In genomic region chr3:177312491-177312890, GRCh38 we compare ENCODE assay signal across 23 cellular contexts.
"Had no signal": no experiment of that assay in that cellular context is flagged by ENCODE, and none has a peak within 500 bp of the region (broad histone marks: within the 10 kb centered on the region; RNA-seq: fewer than 3 reads in every experiment).

No MANE protein-coding gene starts in this region.

- H3K9me3 ChIP-seq: SJSA1 had no signal

- H3K4me3 Mint-ChIP-seq: activated naive CD4-positive, alpha-beta T cell treated with anti-CD3 and anti-CD28 coated beads, Interleukin-2, amount 50 U/mL, for 24 hours; activated T-helper 17 cell treated with anti-CD3 and anti-CD28 coated beads, Interleukin-2, amount 50 U/mL, for 72 hours; T-helper 1 cell treated with Interleukin-12 subunit alpha and Interleukin-12 subunit beta and Interleukin-4 antibody, amounts not matched to agents 30 μg/mL and 1 μg/mL, for 36 hours had no signal

- FAIRE-seq: K562, RCC 7860 had no signal

- H3K27me3 ChIP-seq: brain microvascular endothelial cell, cardiac muscle cell, SJSA1 had no signal

- H3K27ac Mint-ChIP-seq: activated naive CD4-positive, alpha-beta T cell treated with anti-CD3 and anti-CD28 coated beads, Interleukin-2, amount 50 U/mL, for 24 hours; activated T-helper 17 cell treated with anti-CD3 and anti-CD28 coated beads, Interleukin-2, amount 50 U/mL, for 72 hours; T-helper 1 cell treated with Interleukin-12 subunit alpha and Interleukin-12 subunit beta and Interleukin-4 antibody, amounts not matched to agents 30 μg/mL and 1 μg/mL, for 36 hours had no signal

- DNase-seq: activated gamma-delta T cell; brain microvascular endothelial cell; Karpas-422; MM.1S; NCI-H1105; NCI-H1436; NCI-H1694 treated with DMSO at 0.1 percent for 48 hours; NCI-H2029 treated with DMSO at 0.1 percent for 48 hours; NCI-H345; NCI-H510A; NCI-H526 treated with DMSO at 0.1 percent for 48 hours; NCI-H82; NK-92 treated with Interleukin-12 subunit alpha and Interleukin-12 subunit beta, amount 100 ng/mL, for 24 hours; SHP77 had no signal

- H3K36me3 ChIP-seq: brain microvascular endothelial cell, cardiac muscle cell, SJSA1 had no signal

- H3K27me3 Mint-ChIP-seq: activated naive CD4-positive, alpha-beta T cell treated with anti-CD3 and anti-CD28 coated beads, Interleukin-2, amount 50 U/mL, for 24 hours; activated T-helper 17 cell treated with anti-CD3 and anti-CD28 coated beads, Interleukin-2, amount 50 U/mL, for 72 hours had no signal

- H3K4me3 ChIP-seq: cardiac muscle cell, K562, SJSA1 had no signal

- H3K4me1 ChIP-seq: SJSA1 had no signal

- H3K27ac ChIP-seq: brain microvascular endothelial cell, cardiac muscle cell, SJSA1 had no signal

- ATAC-seq: activated CD4-positive, CD25-positive, alpha-beta regulatory T cell treated with anti-CD3 and anti-CD28 coated beads, Interleukin-2, amount 50 U/mL, for 24 hours; activated T-helper 17 cell treated with anti-CD3 and anti-CD28 coated beads, Interleukin-2, amount 50 U/mL, for 72 hours; K562; SK-N-SH treated with all-trans-retinoic acid at 6 μM for 48 hours had no signal
